Comparison of ENCODE assay signal across 1 cellular context in genomic region chr2:27080603-27080938, GRCh38.
TF ChIP-seq lines count a peak whose summit lies in the region.

No MANE protein-coding gene starts in this region.

TF ChIP-seq in H1, 55 proteins besides CTCF, POLR2A, EP300 and RAD21:
- TF ChIP-seq MAFK (IDR thresholded peaks at IDR 0.05; ENCODE audit: low read depth, low read length), result no peak
- no peak for TF ChIP-seq NRF1 (IDR thresholded peaks at IDR 0.05; ENCODE audit: low read depth, low read length)
- TF ChIP-seq KDM1A (IDR thresholded peaks at IDR 0.05; ENCODE audit: borderline replicate concordance, low read length), result no peak
- no peak for TF ChIP-seq ATF3 (IDR thresholded peaks at IDR 0.05; ENCODE audit: insufficient read depth, low read depth, low read length)
- TF ChIP-seq JUND (IDR thresholded peaks at IDR 0.05; ENCODE audit: low read length), result no peak
- no peak for TF ChIP-seq HDAC2 (IDR thresholded peaks at IDR 0.05; ENCODE audit: borderline replicate concordance in 1 of 2, low read depth in 2 of 2, low read length in 2 of 2)
- no peak for TF ChIP-seq ZNF274 (IDR thresholded peaks at IDR 0.05; ENCODE audit: borderline replicate concordance, extremely low read depth, low read length)
- TF ChIP-seq CHD2 (IDR thresholded peaks at IDR 0.05; ENCODE audit: low read length), result no peak
- TF ChIP-seq SP4 (IDR thresholded peaks at IDR 0.05; ENCODE audit: low read length), result no peak
- TF ChIP-seq SUZ12 (IDR thresholded peaks at IDR 0.05; ENCODE audit: low read length), result no peak
- TF ChIP-seq, protein P1, sequence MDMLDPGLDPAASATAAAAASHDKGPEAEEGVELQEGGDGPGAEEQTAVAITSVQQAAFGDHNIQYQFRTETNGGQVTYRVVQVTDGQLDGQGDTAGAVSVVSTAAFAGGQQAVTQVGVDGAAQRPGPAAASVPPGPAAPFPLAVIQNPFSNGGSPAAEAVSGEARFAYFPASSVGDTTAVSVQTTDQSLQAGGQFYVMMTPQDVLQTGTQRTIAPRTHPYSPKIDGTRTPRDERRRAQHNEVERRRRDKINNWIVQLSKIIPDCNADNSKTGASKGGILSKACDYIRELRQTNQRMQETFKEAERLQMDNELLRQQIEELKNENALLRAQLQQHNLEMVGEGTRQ (IDR thresholded peaks at IDR 0.05; ENCODE audit: low read length), result no peak
- TF ChIP-seq BCL11A (IDR thresholded peaks at IDR 0.05; ENCODE audit: low read depth in 2 of 2, low read length in 2 of 2), result no peak
- TF ChIP-seq CEBPB (IDR thresholded peaks at IDR 0.05; ENCODE audit: low read depth, low read length), result no peak
- TF ChIP-seq NANOG (IDR thresholded peaks at IDR 0.05; ENCODE audit: insufficient read depth, low read depth, low read length, poor library complexity, severe bottlenecking), result no peak
- TF ChIP-seq FOSL1 (IDR thresholded peaks at IDR 0.05; ENCODE audit: insufficient read depth, low read depth, low read length), result no peak
- no peak for TF ChIP-seq CBX5 (IDR thresholded peaks at IDR 0.05; ENCODE audit: low read depth, low read length)
- no peak for TF ChIP-seq GTF2F1 (IDR thresholded peaks at IDR 0.05; ENCODE audit: borderline replicate concordance, low read depth, low read length)
